24 cellular contexts compared by ENCODE assay signal in the genomic region with DNA sequence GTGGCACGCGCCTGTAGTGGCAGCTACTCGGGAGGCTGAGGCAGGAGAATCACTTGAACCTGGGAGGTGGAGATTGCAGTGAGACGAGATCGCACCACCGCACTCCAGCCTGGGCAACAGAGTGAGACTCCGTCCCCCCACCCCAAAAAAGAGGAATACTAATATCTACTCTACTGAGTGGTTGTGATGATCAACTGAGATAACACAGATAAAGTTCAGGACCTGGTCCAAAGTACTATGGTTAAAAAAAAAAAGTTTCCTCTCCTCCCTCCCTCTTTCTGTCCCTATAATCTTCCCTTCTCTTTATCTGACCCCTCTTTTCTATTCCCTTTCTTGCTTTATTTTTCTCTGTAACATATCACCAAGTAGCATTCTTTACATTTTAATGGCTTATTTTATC. TPM values are rescaled to one million over a fixed set of nuclear protein-coding genes. Genes with fewer than 3 reads are reported as not detected.
"Had no signal": no experiment of that assay in that cellular context is flagged by ENCODE, and none has a peak within 500 bp of the region (broad histone marks: within the 10 kb centered on the region; RNA-seq: fewer than 3 reads in every experiment).

No MANE protein-coding gene starts in this region.

- H3K9me3 ChIP-seq: esophagus squamous epithelium, ovary had no signal

- H3K36me3 Mint-ChIP-seq: activated CD8-positive, alpha-beta memory T cell treated with anti-CD3 and anti-CD28 coated beads, Interleukin-2, amount 10 ng/mL, durations not matched to agents 7 days and 5 days; activated naive CD8-positive, alpha-beta T cell; naive B cell; stimulated activated naive B cell treated with anti-CD40 and anti-IgM and Interleukin-4, amounts not matched to agents 10 μg/mL and 1 μg/mL and 100 μg/mL, for 72 hours had no signal

- ATAC-seq: activated CD8-positive, alpha-beta memory T cell treated with anti-CD3 and anti-CD28 coated beads, Interleukin-2, amount 10 ng/mL, durations not matched to agents 7 days and 5 days; activated T-cell treated with anti-CD3 and anti-CD28 coated beads, Interleukin-2, amount 50 U/mL, for 4 hours; left lobe of liver; stimulated activated naive B cell treated with anti-CD40 and anti-IgM and Interleukin-4, amounts not matched to agents 10 μg/mL and 1 μg/mL and 100 μg/mL, for 72 hours had no signal

- H3K9me3 Mint-ChIP-seq: activated T-cell treated with anti-CD3 and anti-CD28 coated beads, Interleukin-2, amount 50 U/mL, for 4 hours; naive B cell; stimulated activated naive B cell treated with anti-CD40 and anti-IgM and Interleukin-4, amounts not matched to agents 10 μg/mL and 1 μg/mL and 100 μg/mL, for 72 hours had no signal

- H3K4me3 ChIP-seq: coronary artery, esophagus squamous epithelium, hepatocyte, ovary had no signal

- DNase-seq: activated CD4-positive, CD25-positive, alpha-beta regulatory T cell treated with anti-CD3 and anti-CD28 coated beads, Interleukin-2, amount 50 U/mL, for 72 hours; activated CD8-positive, alpha-beta memory T cell treated with anti-CD3 and anti-CD28 coated beads, Interleukin-2, amount 10 ng/mL, durations not matched to agents 7 days and 5 days; activated effector memory CD4-positive, alpha-beta T cell treated with anti-CD3 and anti-CD28 coated beads, Interleukin-2, amount 50 U/mL, for 16 hours; activated T-cell treated with anti-CD3 and anti-CD28 coated beads, Interleukin-2, amount 50 U/mL, for 4 hours; amniotic stem cell; central memory CD4-positive, alpha-beta T cell; esophagus squamous epithelium; islet precursor cell; mammary epithelial cell; naive B cell; ovary; stimulated activated CD4-positive, alpha-beta T cell treated with anti-CD3 and anti-CD28 coated beads, Interleukin-2, amount 100 ng/mL, for 48 hours; stimulated activated naive B cell treated with anti-CD40 and anti-IgM and Interleukin-4, amounts not matched to agents 10 μg/mL and 1 μg/mL and 100 μg/mL, for 72 hours; T-helper 9 cell; trophoblast cell had no signal

- H3K27me3 Mint-ChIP-seq: activated naive CD8-positive, alpha-beta T cell had no signal

- H3K4me3 Mint-ChIP-seq: activated CD8-positive, alpha-beta memory T cell treated with anti-CD3 and anti-CD28 coated beads, Interleukin-2, amount 10 ng/mL, durations not matched to agents 7 days and 5 days; activated T-cell treated with anti-CD3 and anti-CD28 coated beads, Interleukin-2, amount 50 U/mL, for 4 hours; stimulated activated naive B cell treated with anti-CD40 and anti-IgM and Interleukin-4, amounts not matched to agents 10 μg/mL and 1 μg/mL and 100 μg/mL, for 72 hours had no signal

- H3K27ac Mint-ChIP-seq: activated CD8-positive, alpha-beta memory T cell treated with anti-CD3 and anti-CD28 coated beads, Interleukin-2, amount 10 ng/mL, durations not matched to agents 7 days and 5 days; activated naive CD8-positive, alpha-beta T cell; stimulated activated naive B cell treated with anti-CD40 and anti-IgM and Interleukin-4, amounts not matched to agents 10 μg/mL and 1 μg/mL and 100 μg/mL, for 72 hours had no signal

- H3K36me3 ChIP-seq: esophagus squamous epithelium, ovary had no signal

- H3K27ac ChIP-seq: coronary artery, esophagus squamous epithelium, hepatocyte, ovary had no signal

- H3K27me3 ChIP-seq: ovary had no signal

RNA-seq across cellular contexts. Expression of gene RORC, which starts 4.0 kb away (rescaled TPM):
- total RNA-seq: fibroblast of villous mesenchyme, glomerular endothelial cell had no signal

RNA-seq across cellular contexts. Expression of gene C2CD4D, which starts 4.0 kb away (rescaled TPM):
- total RNA-seq: fibroblast of villous mesenchyme, glomerular endothelial cell, hepatocyte, left lobe of liver, skeletal muscle tissue had no signal

RNA-seq across cellular contexts. Expression of gene THEM5, which starts 17.9 kb away (rescaled TPM):
- total RNA-seq: activated CD8-positive, alpha-beta memory T cell treated with anti-CD3 and anti-CD28 coated beads, Interleukin-2, amount 10 ng/mL, durations not matched to agents 7 days and 5 days; activated T-cell treated with anti-CD3 and anti-CD28 coated beads, Interleukin-2, amount 50 U/mL, for 4 hours; fibroblast of villous mesenchyme; glomerular endothelial cell; hepatocyte; left lobe of liver; mammary epithelial cell; mononuclear cell; ovary; skeletal muscle tissue; subcutaneous adipose tissue had no signal
- polyA plus RNA-seq: mammary epithelial cell had no signal

RNA-seq across cellular contexts. Expression of gene LINGO4, which starts 30.4 kb away (rescaled TPM):
- total RNA-seq: fibroblast of villous mesenchyme, glomerular endothelial cell, hepatocyte, mammary epithelial cell, subcutaneous adipose tissue had no signal
- polyA plus RNA-seq: hepatocyte, mammary epithelial cell, ovary had no signal
